In genomic region chrX:95911062-95911461, GRCh38 we compare ENCODE assay signal across 1 cellular context.
A peak's percentile ranks its signal among the peaks of the same experiment; 100 is the strongest.
TF ChIP-seq lines count a peak whose summit lies in the region.

No MANE protein-coding gene starts in this region.

TF ChIP-seq in HepG2, 621 proteins besides CTCF, POLR2A, EP300 and RAD21 (continued from another document):
- TF ChIP-seq GRHL1 (CRISPR knock-in tag; conservative IDR thresholded peaks at IDR 0.05): no peak
- TF ChIP-seq GATA4 (IDR thresholded peaks at IDR 0.05; ENCODE audit: borderline replicate concordance, low read depth): no peak
- no peak for TF ChIP-seq ZNF569 (CRISPR knock-in tag; IDR thresholded peaks at IDR 0.05; ENCODE audit: borderline replicate concordance)
- TF ChIP-seq SAP130 (CRISPR knock-in tag; IDR thresholded peaks at IDR 0.05; ENCODE audit: low read depth): no peak
- no peak for TF ChIP-seq ZNF839 (CRISPR knock-in tag; IDR thresholded peaks at IDR 0.05; ENCODE audit: borderline replicate concordance)
- peak; percentile 65; the same call in 1 of the 2 replicates for TF ChIP-seq NFE2L2 (IDR thresholded peaks at IDR 0.05; ENCODE audit: low read length)
